Comparison of ENCODE assay signal across 1 cellular context in genomic region chr6:43095939-43096338, GRCh38.
TF ChIP-seq lines count a peak whose summit lies in the region.

No MANE protein-coding gene starts in this region.

TF ChIP-seq in GM23338, 12 proteins besides CTCF, POLR2A, EP300 and RAD21 (continued from another document):
- TF ChIP-seq REST (IDR thresholded peaks at IDR 0.05; ENCODE audit: unreplicated experiment) = no peak
- TF ChIP-seq EZH2phosphoT487 (IDR thresholded peaks at IDR 0.05; ENCODE audit: unreplicated experiment) = no peak
- no peak for TF ChIP-seq EZH2 (IDR thresholded peaks at IDR 0.05; ENCODE audit: low read depth, unreplicated experiment)
- TF ChIP-seq NANOG (IDR thresholded peaks at IDR 0.05; ENCODE audit: borderline replicate concordance) = no peak
- TF ChIP-seq POLR2AphosphoS5 (IDR thresholded peaks at IDR 0.05; ENCODE audit: low read depth) = no peak
- no peak for TF ChIP-seq ZNF331 (CRISPR knock-in tag; IDR thresholded peaks at IDR 0.05; ENCODE audit: low read depth)
- TF ChIP-seq STAT1 (IDR thresholded peaks at IDR 0.05; ENCODE audit: unreplicated experiment) = no peak
- no peak for TF ChIP-seq CREB1 (CRISPR knock-in tag; IDR thresholded peaks at IDR 0.05; ENCODE audit: low read depth)
- TF ChIP-seq JUNB (IDR thresholded peaks at IDR 0.05; ENCODE audit: unreplicated experiment) = no peak
- TF ChIP-seq ETS1 (IDR thresholded peaks at IDR 0.05) = no peak
- no peak for TF ChIP-seq ZNF462 (CRISPR knock-in tag; IDR thresholded peaks at IDR 0.05)
